25 cellular contexts compared by ENCODE assay signal in genomic region chrX:41273638-41274037, GRCh38.
DNase-seq lines count a peak whose midpoint lies in the region; ATAC-seq, FAIRE-seq and TF ChIP-seq lines count a peak whose summit lies in the region.
"Had no signal": no experiment of that assay in that cellular context is flagged by ENCODE, and none has a peak within 500 bp of the region (broad histone marks: within the 10 kb centered on the region; RNA-seq: fewer than 3 reads in every experiment).

No MANE protein-coding gene starts in this region.

- H3K4me1 Mint-ChIP-seq in activated T-cell treated with anti-CD3 and anti-CD28 coated beads, Interleukin-2, amount 50 U/mL, for 72 hours (ENCODE audit: low read depth) = peaks cover 13% of the 10 kb centered on the region

- TF ChIP-seq CTCF in GM13977 (IDR thresholded peaks at IDR 0.05; ENCODE audit: extremely low read depth, insufficient read depth, missing control alignments) = no peak
- no peak for TF ChIP-seq CTCF in fibroblast of pulmonary artery (IDR thresholded peaks at IDR 0.05; ENCODE audit: low read length, missing control alignments)

- no peak overlapping the region for H3K4me3 ChIP-seq in fibroblast of pulmonary artery (replicated peaks; ENCODE audit: low read depth, low read length)
- H3K4me3 ChIP-seq: SJSA1, transverse colon had no signal

- H3K4me3 Mint-ChIP-seq in activated T-cell treated with anti-CD3 and anti-CD28 coated beads, Interleukin-2, amount 50 U/mL, for 72 hours = no peak overlapping the region
- H3K4me3 Mint-ChIP-seq: activated CD4-positive, alpha-beta memory T cell treated with anti-CD3 and anti-CD28 coated beads for 36 hours; CD8-positive, alpha-beta T cell had no signal

- DNase-seq in AG08396 (ENCODE audit: low spot score) = peak; percentile 20
- peak; percentile 12 for DNase-seq in GM13977 (ENCODE audit: low spot score)
- DNase-seq in RCC 7860 (ENCODE audit: low spot score) = peak; percentile 20
- DNase-seq in fibroblast of pulmonary artery (ENCODE audit: low read depth) = peak; percentile 24
- DNase-seq in DMS153 treated with DMSO at 0.1 percent for 48 hours (lab: John Stamatoyannopoulos, UW; ENCODE audit: unreplicated experiment) = no peak
- DNase-seq in DMS79 treated with DMSO at 0.1 percent for 48 hours (lab: John Stamatoyannopoulos, UW) = no peak
- DNase-seq in activated T-cell treated with anti-CD3 and anti-CD28 coated beads, Interleukin-2, amount 50 U/mL, for 72 hours = no peak
- DNase-seq: activated CD4-positive, alpha-beta memory T cell treated with anti-CD3 and anti-CD28 coated beads for 36 hours; activated gamma-delta T cell treated with Interleukin-2 at 50 U/mL for 16 hours; anterior cingulate cortex; CD8-positive, alpha-beta T cell; cerebellar nuclear complex; DMS53; effector CD4-positive, alpha-beta T cell; glutamatergic neuron; NCI-H187 treated with DMSO at 0.1 percent for 48 hours; small intestine; stimulated activated CD4-positive, alpha-beta T cell treated with anti-CD3 and anti-CD28 coated beads, Interleukin-2, amount 100 ng/mL, for 48 hours; stimulated activated naive CD4-positive, alpha-beta T cell treated with Interleukin-2 at 50 U/mL for 16 hours; transverse colon; WERI-Rb-1 had no signal

- no peaks in the 10 kb centered on the region for H3K36me3 Mint-ChIP-seq in activated T-cell treated with anti-CD3 and anti-CD28 coated beads, Interleukin-2, amount 50 U/mL, for 72 hours (ENCODE audit: insufficient read depth in 2 of 2)
- H3K36me3 Mint-ChIP-seq: activated CD4-positive, alpha-beta memory T cell treated with anti-CD3 and anti-CD28 coated beads for 36 hours; CD8-positive, alpha-beta T cell had no signal

- ATAC-seq in activated T-cell treated with anti-CD3 and anti-CD28 coated beads, Interleukin-2, amount 50 U/mL, for 72 hours (replicated peaks in 1 of 2) = no peak
- no peak for ATAC-seq in HG03432 (IDR thresholded peaks at IDR 0.05; ENCODE audit: unreplicated experiment)
- ATAC-seq: CD8-positive, alpha-beta T cell; Panc1 had no signal

- FAIRE-seq in RCC 7860 (lab: Jason Lieb, UNC) = peak; percentile 12
- FAIRE-seq: small intestine had no signal

- no peak overlapping the region for H3K27ac Mint-ChIP-seq in activated T-cell treated with anti-CD3 and anti-CD28 coated beads, Interleukin-2, amount 50 U/mL, for 72 hours
- H3K27ac Mint-ChIP-seq: activated CD4-positive, alpha-beta memory T cell treated with anti-CD3 and anti-CD28 coated beads for 36 hours; CD8-positive, alpha-beta T cell; progenitor cell of endocrine pancreas had no signal

- in situ Hi-C loops in GM13977 (cut with MboI; ENCODE audit: low pct_unique_long_range_greater_than_20kb, low sequenced_read_pairs, unreplicated experiment) = no loop called here

- no peaks in the 10 kb centered on the region for H3K9me3 Mint-ChIP-seq in activated T-cell treated with anti-CD3 and anti-CD28 coated beads, Interleukin-2, amount 50 U/mL, for 72 hours
- H3K9me3 Mint-ChIP-seq: activated CD4-positive, alpha-beta memory T cell treated with anti-CD3 and anti-CD28 coated beads for 36 hours; CD8-positive, alpha-beta T cell had no signal

- peaks cover 20% of the 10 kb centered on the region for H3K27me3 Mint-ChIP-seq in activated T-cell treated with anti-CD3 and anti-CD28 coated beads, Interleukin-2, amount 50 U/mL, for 72 hours (ENCODE audit: low read depth)
- H3K27me3 Mint-ChIP-seq: activated CD4-positive, alpha-beta memory T cell treated with anti-CD3 and anti-CD28 coated beads for 36 hours; progenitor cell of endocrine pancreas had no signal

Comparison
In these comparisons a context has a peak if more than half of its experiments do, and no peak if none do; other contexts are left out.
1. DNase-seq: peak in AG08396 (single experiment), GM13977 (single experiment), RCC 7860 (single experiment) and fibroblast of pulmonary artery (single experiment); none in DMS153 treated with DMSO at 0.1 percent for 48 hours (single experiment), DMS79 treated with DMSO at 0.1 percent for 48 hours (single experiment) and activated T-cell treated with anti-CD3 and anti-CD28 coated beads, Interleukin-2, amount 50 U/mL, for 72 hours (0 of 2).